In genomic region chr11:64267207-64267945, GRCh38 we compare ENCODE assay signal across 13 cellular contexts. TPM values are rescaled to one million over a fixed set of nuclear protein-coding genes. Genes with fewer than 3 reads are reported as not detected.
A peak's percentile ranks its signal among the peaks of the same experiment; 100 is the strongest.
DNase-seq lines count a peak whose midpoint lies in the region; ATAC-seq and TF ChIP-seq lines count a peak whose summit lies in the region.
"Had no signal": no experiment of that assay in that cellular context is flagged by ENCODE, and none has a peak within 500 bp of the region (broad histone marks: within the 10 kb centered on the region; RNA-seq: fewer than 3 reads in every experiment).

No MANE protein-coding gene starts in this region.

- no peak for ATAC-seq in activated CD8-positive, alpha-beta memory T cell treated with anti-CD3 and anti-CD28 coated beads, Interleukin-2, amount 10 ng/mL, durations not matched to agents 7 days and 5 days
- ATAC-seq in activated naive CD8-positive, alpha-beta T cell treated with anti-CD3 and anti-CD28 coated beads, Interleukin-2, amount 50 U/mL, for 24 hours: no peak
- no peak for ATAC-seq in memory B cell (ENCODE audit: low read depth)
- ATAC-seq: foreskin keratinocyte had no signal

- peaks cover 6% of the 10 kb centered on the region for H3K36me3 Mint-ChIP-seq in activated CD8-positive, alpha-beta memory T cell treated with anti-CD3 and anti-CD28 coated beads, Interleukin-2, amount 10 ng/mL, durations not matched to agents 7 days and 5 days
- peaks cover 9% of the 10 kb centered on the region for H3K36me3 Mint-ChIP-seq in activated naive CD8-positive, alpha-beta T cell treated with anti-CD3 and anti-CD28 coated beads, Interleukin-2, amount 50 U/mL, for 24 hours (ENCODE audit: low read depth)
- H3K36me3 Mint-ChIP-seq in memory B cell: peaks cover 2% of the 10 kb centered on the region

- no peak for DNase-seq in activated CD8-positive, alpha-beta memory T cell treated with anti-CD3 and anti-CD28 coated beads, Interleukin-2, amount 10 ng/mL, durations not matched to agents 7 days and 5 days
- no peak for DNase-seq in activated CD8-positive, alpha-beta memory T cell treated with anti-CD3 and anti-CD28 coated beads, Interleukin-2, amount 50 U/mL, for 48 hours
- DNase-seq in activated naive CD8-positive, alpha-beta T cell treated with anti-CD3 and anti-CD28 coated beads, Interleukin-2, amount 50 U/mL, for 24 hours: no peak
- DNase-seq in memory B cell (ENCODE audit: low spot score in 2 of 2) (no peak), thyroid gland (peak; percentile 60), inferior parietal cortex (ENCODE audit: extremely low spot score) (no peak), DMS153 treated with DMSO at 0.1 percent for 48 hours (lab: John Stamatoyannopoulos, UW; ENCODE audit: unreplicated experiment) (no peak), D341Med (ENCODE audit: low spot score) (no peak)
- DNase-seq: activated gamma-delta T cell treated with Interleukin-2 at 50 U/mL for 16 hours, BE2C, foreskin keratinocyte, MG63 had no signal

- no peak overlapping the region for H3K4me3 ChIP-seq in thyroid gland (replicated peaks in 1 of 3)
- H3K4me3 ChIP-seq: MG63 had no signal

- CTCF ChIA-PET in activated CD8-positive, alpha-beta memory T cell treated with anti-CD3 and anti-CD28 coated beads, Interleukin-2, amount 10 ng/mL, durations not matched to agents 7 days and 5 days (lab: Charles Lee): interaction anchor here (0.7 to 6.1 kb wide), 10 partner anchors 13 to 63 kb away, joined by 3 to 104 read pairs (median 7); partner anchors contain the start of genes BAD, CATSPERZ, ESRRA and FERMT3

- H3K27me3 ChIP-seq in thyroid gland: no peaks in the 10 kb centered on the region
- H3K27me3 ChIP-seq: BE2C, foreskin keratinocyte, MG63 had no signal

- 63 to 74% methylated on average over 18 to 19 of the region's 27 CpGs for WGBS in thyroid gland, 2 donors

- peak in 1 of 2 donors; percentile 22 for TF ChIP-seq POLR2A in thyroid gland (IDR thresholded peaks at IDR 0.05)

- H3K4me3 Mint-ChIP-seq in activated CD8-positive, alpha-beta memory T cell treated with anti-CD3 and anti-CD28 coated beads, Interleukin-2, amount 10 ng/mL, durations not matched to agents 7 days and 5 days: no peak overlapping the region
- H3K4me3 Mint-ChIP-seq in activated naive CD8-positive, alpha-beta T cell treated with anti-CD3 and anti-CD28 coated beads, Interleukin-2, amount 50 U/mL, for 24 hours: peak overlapping the region; percentile 98
- peak overlapping the region; percentile 46 for H3K4me3 Mint-ChIP-seq in memory B cell

- H3K4me1 Mint-ChIP-seq in activated CD8-positive, alpha-beta memory T cell treated with anti-CD3 and anti-CD28 coated beads, Interleukin-2, amount 10 ng/mL, durations not matched to agents 7 days and 5 days: peaks cover 31% of the 10 kb centered on the region
- H3K4me1 Mint-ChIP-seq in activated naive CD8-positive, alpha-beta T cell treated with anti-CD3 and anti-CD28 coated beads, Interleukin-2, amount 50 U/mL, for 24 hours: peaks cover 27% of the 10 kb centered on the region
- H3K4me1 Mint-ChIP-seq in memory B cell: peaks cover 13% of the 10 kb centered on the region

- no peaks in the 10 kb centered on the region for H3K9me3 Mint-ChIP-seq in activated CD8-positive, alpha-beta memory T cell treated with anti-CD3 and anti-CD28 coated beads, Interleukin-2, amount 10 ng/mL, durations not matched to agents 7 days and 5 days (ENCODE audit: low read depth)
- no peaks in the 10 kb centered on the region for H3K9me3 Mint-ChIP-seq in activated naive CD8-positive, alpha-beta T cell treated with anti-CD3 and anti-CD28 coated beads, Interleukin-2, amount 50 U/mL, for 24 hours
- H3K9me3 Mint-ChIP-seq in memory B cell: no peaks in the 10 kb centered on the region

- H3K27ac ChIP-seq in thyroid gland: peak overlapping the region; percentile 95 to 99 (median 96)
- H3K27ac ChIP-seq: foreskin keratinocyte had no signal

- TF ChIP-seq CTCF in thyroid gland (IDR thresholded peaks at IDR 0.05): no peak

- H3K9me3 ChIP-seq in thyroid gland: no peaks in the 10 kb centered on the region
- H3K9me3 ChIP-seq: BE2C, MG63 had no signal

- H3K36me3 ChIP-seq in thyroid gland: peaks cover 11 to 13% of the 10 kb centered on the region in 2 donors

- H3K27ac Mint-ChIP-seq in activated CD8-positive, alpha-beta memory T cell treated with anti-CD3 and anti-CD28 coated beads, Interleukin-2, amount 10 ng/mL, durations not matched to agents 7 days and 5 days: peak overlapping the region; percentile 96
- H3K27ac Mint-ChIP-seq in activated naive CD8-positive, alpha-beta T cell treated with anti-CD3 and anti-CD28 coated beads, Interleukin-2, amount 50 U/mL, for 24 hours: peak overlapping the region; percentile 46
- H3K27ac Mint-ChIP-seq in memory B cell: no peak overlapping the region

- peaks cover 26 to 32% of the 10 kb centered on the region in 2 donors for H3K4me1 ChIP-seq in thyroid gland

- H3K27me3 Mint-ChIP-seq in activated CD8-positive, alpha-beta memory T cell treated with anti-CD3 and anti-CD28 coated beads, Interleukin-2, amount 10 ng/mL, durations not matched to agents 7 days and 5 days: no peaks in the 10 kb centered on the region
- no peaks in the 10 kb centered on the region for H3K27me3 Mint-ChIP-seq in activated naive CD8-positive, alpha-beta T cell treated with anti-CD3 and anti-CD28 coated beads, Interleukin-2, amount 50 U/mL, for 24 hours
- H3K27me3 Mint-ChIP-seq in memory B cell: no peaks in the 10 kb centered on the region

- intact Hi-C loops in thyroid gland (cut with DNase I): no loop called here

RNA-seq across cellular contexts. Expression of gene PLCB3, which starts 16.0 kb away (rescaled TPM):
- 10 to 100 TPM; 18.1 to 20.4 TPM for total RNA-seq in activated CD8-positive, alpha-beta memory T cell treated with anti-CD3 and anti-CD28 coated beads, Interleukin-2, amount 10 ng/mL, durations not matched to agents 7 days and 5 days
- 10 to 100 TPM; 18.8 to 39.2 (median 23.5) TPM for total RNA-seq in thyroid gland

RNA-seq across cellular contexts. Expression of gene BAD, which starts 17.1 kb away (rescaled TPM):
- 10 to 100 TPM; 35.6 to 36.1 TPM for total RNA-seq in activated CD8-positive, alpha-beta memory T cell treated with anti-CD3 and anti-CD28 coated beads, Interleukin-2, amount 10 ng/mL, durations not matched to agents 7 days and 5 days
- 100 to 1,000 TPM in 3 of 4 donors, 10 to 100 TPM in 1; 79.0 to 239 (median 148) TPM for total RNA-seq in thyroid gland

RNA-seq across cellular contexts. Expression of gene GPR137, which starts 18.3 kb away (rescaled TPM):
- 10 to 100 TPM; 32.9 to 46.0 TPM for total RNA-seq in activated CD8-positive, alpha-beta memory T cell treated with anti-CD3 and anti-CD28 coated beads, Interleukin-2, amount 10 ng/mL, durations not matched to agents 7 days and 5 days
- total RNA-seq in thyroid gland: 10 to 100 TPM; 14.9 to 46.9 (median 33.8) TPM

RNA-seq across cellular contexts. Expression of gene PPP1R14B, which starts 20.6 kb away (rescaled TPM):
- 100 to 1,000 TPM; 142 to 177 TPM for total RNA-seq in activated CD8-positive, alpha-beta memory T cell treated with anti-CD3 and anti-CD28 coated beads, Interleukin-2, amount 10 ng/mL, durations not matched to agents 7 days and 5 days
- 100 to 1,000 TPM in 1 of 4 donors, 10 to 100 TPM in 3; 34.2 to 103 (median 83.8) TPM for total RNA-seq in thyroid gland

RNA-seq across cellular contexts. Expression of gene KCNK4, which starts 23.7 kb away (rescaled TPM):
- total RNA-seq in activated CD8-positive, alpha-beta memory T cell treated with anti-CD3 and anti-CD28 coated beads, Interleukin-2, amount 10 ng/mL, durations not matched to agents 7 days and 5 days: under 1 TPM in 1 of 2 experiments, not detected in 1; 0.29 TPM
- not detected for total RNA-seq in thyroid gland
- total RNA-seq: foreskin keratinocyte, renal cortical epithelial cell had no signal

Comparison
In these comparisons a context has a peak if more than half of its experiments do, and no peak if none do; other contexts are left out.
1. DNase-seq: peak in thyroid gland (2 of 2); none in activated CD8-positive, alpha-beta memory T cell treated with anti-CD3 and anti-CD28 coated beads, Interleukin-2, amount 10 ng/mL, durations not matched to agents 7 days and 5 days (single experiment), activated CD8-positive, alpha-beta memory T cell treated with anti-CD3 and anti-CD28 coated beads, Interleukin-2, amount 50 U/mL, for 48 hours (single experiment), activated naive CD8-positive, alpha-beta T cell treated with anti-CD3 and anti-CD28 coated beads, Interleukin-2, amount 50 U/mL, for 24 hours (single experiment), memory B cell (0 of 2), inferior parietal cortex (single experiment), DMS153 treated with DMSO at 0.1 percent for 48 hours (single experiment) and D341Med (single experiment).